Comparison of ENCODE assay signal across 8 cellular contexts in the genomic region with DNA sequence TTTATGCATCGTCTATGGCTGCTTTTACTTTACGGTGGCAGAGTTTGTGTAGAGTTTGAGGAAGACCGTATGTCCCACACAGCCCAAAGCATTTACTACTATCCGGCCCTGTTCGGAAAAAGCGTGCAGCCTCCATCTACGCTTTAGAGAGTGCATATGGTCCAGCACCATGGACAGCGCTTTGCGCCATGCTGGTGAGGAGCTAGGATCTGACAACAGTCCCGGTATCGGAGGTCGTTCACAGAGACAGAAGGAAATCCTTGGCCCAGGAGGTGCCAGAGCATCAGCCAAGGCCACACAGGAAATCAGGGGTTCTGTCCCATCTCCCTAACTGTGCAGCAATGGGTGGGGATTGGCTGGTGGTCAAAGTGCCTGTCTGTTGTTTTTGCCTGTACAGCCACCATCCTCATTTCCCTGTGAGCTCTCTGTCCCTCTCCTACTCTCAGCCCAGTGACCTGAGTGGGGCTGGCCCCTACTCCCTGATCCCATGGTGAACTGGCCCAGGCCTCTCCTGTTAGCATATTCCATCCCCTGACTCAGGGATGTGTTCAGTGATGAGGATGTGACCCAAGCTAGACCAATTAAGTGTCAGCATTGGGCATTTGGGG. TPM values are rescaled to one million over a fixed set of nuclear protein-coding genes. Genes with fewer than 3 reads are reported as not detected.
DNase-seq lines count a peak whose midpoint lies in the region; ATAC-seq and TF ChIP-seq lines count a peak whose summit lies in the region.

No MANE protein-coding gene starts in this region.

- H3K27me3 ChIP-seq in HCT116 (ENCODE audit: insufficient read depth, low read length): peaks cover 33% of the 10 kb centered on the region
- H3K27me3 ChIP-seq in mammary epithelial cell (ENCODE audit: insufficient read depth, low read length): no peaks in the 10 kb centered on the region

- H3K79me2 ChIP-seq in HCT116 (ENCODE audit: insufficient read depth, low read length) (no peaks in the 10 kb centered on the region), mammary epithelial cell (ENCODE audit: insufficient read depth, low read length) (no peaks in the 10 kb centered on the region)

- CTCF ChIA-PET in HCT116 (lab: Charles Lee) (no interaction called here), mammary epithelial cell (lab: Charles Lee; ENCODE audit: low non-redundant PET) (no interaction called here)

- H3K27ac ChIP-seq in HCT116 (ENCODE audit: low read depth, low read length): no peak overlapping the region
- no peak overlapping the region for H3K27ac ChIP-seq in mammary epithelial cell (ENCODE audit: insufficient read depth, low read depth, low read length)

- no peaks in the 10 kb centered on the region for H3K36me3 ChIP-seq in HCT116 (ENCODE audit: control insufficient read depth in 1 of 2, insufficient read depth in 2 of 2, low read length in 2 of 2)
- H3K36me3 ChIP-seq in mammary epithelial cell (ENCODE audit: insufficient read depth, low read length): no peaks in the 10 kb centered on the region

- no peaks in the 10 kb centered on the region for H3K9me3 Mint-ChIP-seq in chondrocyte (ENCODE audit: low read depth)

- TF ChIP-seq CTCF in HCT116 (IDR thresholded peaks at IDR 0.05 in 2 of 3, conservative IDR thresholded peaks at IDR 0.05 in 1 of 3; ENCODE audit: borderline replicate concordance in 1 of 3, insufficient read depth in 1 of 3, low read depth in 2 of 3, low read length in 2 of 3) (no peak), mammary epithelial cell (conservative IDR thresholded peaks at IDR 0.05 in 1 of 2, IDR thresholded peaks at IDR 0.05 in 1 of 2; ENCODE audit: extremely low read depth in 1 of 2, insufficient read depth in 1 of 2, low read depth in 1 of 2, low read length in 2 of 2) (no peak), chondrocyte (IDR thresholded peaks at IDR 0.05) (no peak)

- no peak for DNase-seq in HCT116 (ENCODE audit: low read depth, low spot score)
- DNase-seq in T-helper 17 cell: peak in 1 of 3 donors; percentile 29
- peak; percentile 45 for DNase-seq in mammary epithelial cell
- peak; percentile 50 for DNase-seq in left lobe of liver (ENCODE audit: low spot score)
- DNase-seq in stimulated activated CD8-positive, alpha-beta memory T cell treated with anti-CD3 and anti-CD28 coated beads, Interleukin-4, amount 100 ng/mL, for 48 hours: peak; percentile 75
- DNase-seq in DMS79 treated with DMSO at 0.1 percent for 48 hours (lab: John Stamatoyannopoulos, UW): no peak
- no peak for DNase-seq in chondrocyte (ENCODE audit: low spot score)

- no peak overlapping the region for H3K4me3 Mint-ChIP-seq in T-helper 17 cell
- no peak overlapping the region for H3K4me3 Mint-ChIP-seq in chondrocyte (ENCODE audit: unreplicated experiment)

- BruUV-seq in HCT116 (replicated peaks; lab: Mats Ljungman, UMichigan): no TSS peak
- no TSS peak for BruUV-seq in mammary epithelial cell (replicated peaks; lab: Mats Ljungman, UMichigan)

- no peak overlapping the region for H3K4me2 ChIP-seq in HCT116 (ENCODE audit: low read length)
- H3K4me2 ChIP-seq in mammary epithelial cell (ENCODE audit: insufficient read depth, low read depth, low read length): no peak overlapping the region

- in situ Hi-C loops in mammary epithelial cell (cut with MboI; ENCODE audit: low sequenced_read_pairs in 2 of 2): no loop called here

- H3K9me3 ChIP-seq in HCT116 (ENCODE audit: control insufficient read depth in 1 of 2, insufficient read depth in 1 of 2, low read depth in 1 of 2, low read length in 2 of 2) (no peaks in the 10 kb centered on the region), T-helper 17 cell (ENCODE audit: control insufficient read depth, low read length, poor library complexity, severe bottlenecking) (no peaks in the 10 kb centered on the region), mammary epithelial cell (replicated peaks; ENCODE audit: insufficient read depth, low read length) (no peaks in the 10 kb centered on the region)

- no peak for TF ChIP-seq POLR2A in HCT116 (IDR thresholded peaks at IDR 0.05; ENCODE audit: borderline replicate concordance, extremely low read depth, insufficient read depth, insufficient read length)

- H3K36me3 Mint-ChIP-seq in T-helper 17 cell (ENCODE audit: low read depth): peaks cover 3% of the 10 kb centered on the region
- H3K36me3 Mint-ChIP-seq in chondrocyte (ENCODE audit: low read depth): no peaks in the 10 kb centered on the region

- no peak overlapping the region for H2AFZ ChIP-seq in HCT116 (ENCODE audit: low read depth, low read length, poor library complexity, severe bottlenecking)
- H2AFZ ChIP-seq in mammary epithelial cell (ENCODE audit: low read depth, low read length): no peak overlapping the region

- dilution Hi-C loops in mammary epithelial cell (cut with HindIII; ENCODE audit: low sequenced_read_pairs): no loop called here

- H4K20me1 ChIP-seq in HCT116 (ENCODE audit: insufficient read depth) (no peaks in the 10 kb centered on the region), mammary epithelial cell (ENCODE audit: insufficient read depth, low read length) (no peaks in the 10 kb centered on the region)

- RAD21 ChIA-PET in HCT116 (lab: Charles Lee; ENCODE audit: low non-redundant PET in 1 of 2, low total read pairs in 2 of 2, uncharacterized antibody in 2 of 2, unreplicated experiment in 2 of 2): no interaction called here

- no peaks in the 10 kb centered on the region for H3K9me2 ChIP-seq in HCT116 (ENCODE audit: insufficient read depth)

- peak; percentile 60 for ATAC-seq in HCT116
- ATAC-seq in T-helper 17 cell: peak; percentile 56
- peak; percentile 85 for ATAC-seq in left lobe of liver
- no peak for ATAC-seq in HG03378 (IDR thresholded peaks at IDR 0.05; ENCODE audit: unreplicated experiment)

- H3K4me3 ChIP-seq in HCT116 (replicated peaks in 1 of 2; ENCODE audit: low read depth in 1 of 2, low read length in 2 of 2) (no peak overlapping the region), mammary epithelial cell (replicated peaks in 1 of 3; ENCODE audit: insufficient read depth in 1 of 3, low read depth in 2 of 3, low read length in 3 of 3) (no peak overlapping the region)

- no peak for TF ChIP-seq RAD21 in HCT116 (IDR thresholded peaks at IDR 0.05; ENCODE audit: low read depth)

- 0% methylated on average over 8 of the region's 12 CpGs for WGBS in mammary epithelial cell (ENCODE audit: low coverage, missing lambda C conversion rate)

- H3K9ac ChIP-seq in HCT116 (ENCODE audit: low read length) (no peak overlapping the region), mammary epithelial cell (ENCODE audit: insufficient read depth, low read length) (no peak overlapping the region)

- intact Hi-C loops in HCT116 (cut with micrococcal nuclease): loop anchor here (2.0 kb wide), 1 partner anchor 50 kb away; no protein-coding TSS in a partner anchor
- intact Hi-C loops in mammary epithelial cell (cut with micrococcal nuclease): no loop called here

- H3K27me3 Mint-ChIP-seq in T-helper 17 cell: peaks cover 34% of the 10 kb centered on the region
- H3K27me3 Mint-ChIP-seq in chondrocyte (ENCODE audit: low read depth): peaks cover 24% of the 10 kb centered on the region

- H3K4me1 Mint-ChIP-seq in T-helper 17 cell (no peaks in the 10 kb centered on the region), chondrocyte (ENCODE audit: low read depth) (no peaks in the 10 kb centered on the region)

- no peak overlapping the region for H3K27ac Mint-ChIP-seq in T-helper 17 cell
- no peak overlapping the region for H3K27ac Mint-ChIP-seq in chondrocyte (ENCODE audit: unreplicated experiment)

- POLR2A ChIA-PET in HCT116 (lab: Charles Lee): no interaction called here

- H3K4me1 ChIP-seq in HCT116 (ENCODE audit: control insufficient read depth in 1 of 2, insufficient read depth in 2 of 2, low read length in 2 of 2) (no peaks in the 10 kb centered on the region), mammary epithelial cell (ENCODE audit: insufficient read depth, low read length) (no peaks in the 10 kb centered on the region)

RNA-seq across cellular contexts. Expression of a gene that starts 16.2 kb away (rescaled TPM):
- 0.44 TPM for total RNA-seq in HCT116 (2021; ENCODE audit: unreplicated experiment)
- polyA plus RNA-seq in HCT116 (2012): not detected in 2 replicates
- total RNA-seq in T-helper 17 cell: not detected
- total RNA-seq in mammary epithelial cell: not detected
- not detected for polyA plus RNA-seq in mammary epithelial cell
- not detected for polyA minus RNA-seq in mammary epithelial cell
- total RNA-seq in left lobe of liver: 196 TPM
- not detected in 3 replicates for total RNA-seq in chondrocyte

RNA-seq across cellular contexts. Expression of a gene that starts 23.5 kb away (rescaled TPM):
- 0.57 TPM for total RNA-seq in HCT116 (2021; ENCODE audit: unreplicated experiment)
- 0.84 and 0.87 TPM in 2 replicates for polyA plus RNA-seq in HCT116 (2012)
- total RNA-seq in T-helper 17 cell: not detected
- total RNA-seq in mammary epithelial cell: not detected
- polyA plus RNA-seq in mammary epithelial cell: not detected
- polyA minus RNA-seq in mammary epithelial cell: not detected
- total RNA-seq in left lobe of liver: not detected
- total RNA-seq in chondrocyte: not detected in 3 replicates

RNA-seq across cellular contexts. Expression of a gene that starts 27.9 kb away (rescaled TPM):
- total RNA-seq in HCT116 (2021; ENCODE audit: unreplicated experiment) (1.3 TPM), T-helper 17 cell (not detected), mammary epithelial cell (not detected), left lobe of liver (0.20 TPM), chondrocyte (0.22 TPM in 1 of 3 replicates, not detected in the others)
- 0.77 and 0.82 TPM in 2 replicates for polyA plus RNA-seq in HCT116 (2012)
- polyA plus RNA-seq in mammary epithelial cell: 0.02 TPM
- polyA minus RNA-seq in mammary epithelial cell: not detected

RNA-seq across cellular contexts. Expression of a gene that starts 39.6 kb away (rescaled TPM):
- total RNA-seq in HCT116 (2021; ENCODE audit: unreplicated experiment) (41.2 TPM), T-helper 17 cell (not detected), mammary epithelial cell (1 to 10 TPM; 4.8 to 9.5 TPM), left lobe of liver (0.40 TPM), chondrocyte (31.7 to 76.4 TPM (median 66.8 TPM) in 3 replicates)
- 31.7 and 35.8 TPM in 2 replicates for polyA plus RNA-seq in HCT116 (2012)
- polyA plus RNA-seq in mammary epithelial cell: 4.4 TPM
- not detected for polyA minus RNA-seq in mammary epithelial cell

RNA-seq across cellular contexts. Expression of a gene that starts 53.4 kb away (rescaled TPM):
- 30.2 TPM for total RNA-seq in HCT116 (2021; ENCODE audit: unreplicated experiment)
- polyA plus RNA-seq in HCT116 (2012): 20.2 and 21.6 TPM in 2 replicates
- 10 to 100 TPM; 16.4 to 20.5 TPM for total RNA-seq in T-helper 17 cell
- total RNA-seq in mammary epithelial cell: 10 to 100 TPM in 1 of 2 donors, under 1 TPM in 1; 0.33 to 11.6 TPM
- polyA plus RNA-seq in mammary epithelial cell: 8.3 TPM
- not detected for polyA minus RNA-seq in mammary epithelial cell
- 3.6 TPM for total RNA-seq in left lobe of liver
- total RNA-seq in chondrocyte: 8.5 to 14.6 TPM (median 12.0 TPM) in 3 replicates

Comparison
In these comparisons a context has a peak if more than half of its experiments do, and no peak if none do; other contexts are left out.
1. DNase-seq: peak in mammary epithelial cell (single experiment), left lobe of liver (single experiment) and stimulated activated CD8-positive, alpha-beta memory T cell treated with anti-CD3 and anti-CD28 coated beads, Interleukin-4, amount 100 ng/mL, for 48 hours (single experiment); none in HCT116 (single experiment), DMS79 treated with DMSO at 0.1 percent for 48 hours (single experiment) and chondrocyte (single experiment).
2. RNA of a gene that starts 16.2 kb away (total RNA-seq): 196 TPM in left lobe of liver (single experiment); 0.44 TPM in HCT116 (single experiment), not detected in T-helper 17 cell, not detected in mammary epithelial cell and not detected in chondrocyte; every median in the first group is over 100 times any median in the second.